In genomic region chr10:59085641-59086502, GRCh38 we compare ENCODE assay signal across 25 cellular contexts.
"Had no signal": no experiment of that assay in that cellular context is flagged by ENCODE, and none has a peak within 500 bp of the region (broad histone marks: within the 10 kb centered on the region; RNA-seq: fewer than 3 reads in every experiment).

No MANE protein-coding gene starts in this region.

- H3K9me3 Mint-ChIP-seq: brain; T-helper 1 cell treated with Interleukin-12 subunit alpha and Interleukin-12 subunit beta and Interleukin-4 antibody, amounts not matched to agents 30 μg/mL and 1 μg/mL, for 36 hours had no signal

- H3K36me3 Mint-ChIP-seq: activated naive CD8-positive, alpha-beta T cell treated with anti-CD3 and anti-CD28 coated beads, Interleukin-2, amount 10 ng/mL, durations not matched to agents 7 days and 5 days; brain had no signal

- H3K27me3 ChIP-seq: MG63, Peyer's patch, SJCRH30 had no signal

- H3K36me3 ChIP-seq: MG63, Peyer's patch, SJCRH30 had no signal

- H3K27ac ChIP-seq: Peyer's patch, RWPE1, SJCRH30 had no signal

- H3K4me1 ChIP-seq: Peyer's patch had no signal

- H3K4me1 Mint-ChIP-seq: activated naive CD8-positive, alpha-beta T cell treated with anti-CD3 and anti-CD28 coated beads, Interleukin-2, amount 10 ng/mL, durations not matched to agents 7 days and 5 days; central memory CD8-positive, alpha-beta T cell had no signal

- H3K27ac Mint-ChIP-seq: activated CD8-positive, alpha-beta T cell treated with anti-CD3 and anti-CD28 coated beads, Interleukin-2, amount 10 ng/mL, durations not matched to agents 7 days and 5 days; activated naive CD8-positive, alpha-beta T cell treated with anti-CD3 and anti-CD28 coated beads, Interleukin-2, amount 10 ng/mL, durations not matched to agents 7 days and 5 days; T-helper 1 cell treated with Interleukin-12 subunit alpha and Interleukin-12 subunit beta and Interleukin-4 antibody, amounts not matched to agents 30 μg/mL and 1 μg/mL, for 36 hours had no signal

- H3K4me3 ChIP-seq: MG63, Peyer's patch, SJCRH30 had no signal

- DNase-seq: activated CD4-positive, alpha-beta T cell treated with anti-CD3 and anti-CD28 coated beads for 48 hours; activated CD4-positive, alpha-beta T cell treated with anti-CD3 and anti-CD28 coated beads, Interleukin-2, amount 50 U/mL, for 4 hours; activated CD4-positive, CD25-positive, alpha-beta regulatory T cell treated with anti-CD3 and anti-CD28 coated beads, Interleukin-2, amount 50 U/mL, for 72 hours; activated CD8-positive, alpha-beta memory T cell treated with anti-CD3 and anti-CD28 coated beads, Interleukin-2, amount 50 U/mL, for 48 hours; activated CD8-positive, alpha-beta T cell treated with anti-CD3 and anti-CD28 coated beads, Interleukin-2, amount 10 ng/mL, durations not matched to agents 7 days and 5 days; activated naive CD4-positive, alpha-beta T cell treated with anti-CD3 and anti-CD28 coated beads, Interleukin-2, amount 50 U/mL, for 16 hours; activated naive CD8-positive, alpha-beta T cell treated with anti-CD3 and anti-CD28 coated beads, Interleukin-2, amount 10 ng/mL, durations not matched to agents 7 days and 5 days; activated T-cell treated with anti-CD3 and anti-CD28 coated beads, Interleukin-2, amount 50 U/mL, for 1 hour; aorta; MG63; MV-4-11; NCI-H1092 treated with DMSO at 0.1 percent for 48 hours; NCI-H1436; NCI-H1694 treated with DMSO at 0.1 percent for 48 hours; NCI-H2081; NCI-H510A treated with DMSO at 0.1 percent for 48 hours; NK-92 treated with Interleukin-12 subunit alpha and Interleukin-12 subunit beta, amount 100 ng/mL, for 24 hours; Peyer's patch; Right ventricle myocardium superior had no signal

- H3K9me3 ChIP-seq: MG63, Peyer's patch, SJCRH30 had no signal

- H3K27me3 Mint-ChIP-seq: activated naive CD8-positive, alpha-beta T cell treated with anti-CD3 and anti-CD28 coated beads, Interleukin-2, amount 10 ng/mL, durations not matched to agents 7 days and 5 days; brain; central memory CD8-positive, alpha-beta T cell had no signal

- ATAC-seq: activated CD8-positive, alpha-beta T cell treated with anti-CD3 and anti-CD28 coated beads, Interleukin-2, amount 10 ng/mL, durations not matched to agents 7 days and 5 days; SK-N-SH treated with all-trans-retinoic acid at 6 μM for 48 hours had no signal

- H3K4me3 Mint-ChIP-seq: activated CD8-positive, alpha-beta T cell treated with anti-CD3 and anti-CD28 coated beads, Interleukin-2, amount 10 ng/mL, durations not matched to agents 7 days and 5 days; activated naive CD8-positive, alpha-beta T cell treated with anti-CD3 and anti-CD28 coated beads, Interleukin-2, amount 10 ng/mL, durations not matched to agents 7 days and 5 days; brain; central memory CD8-positive, alpha-beta T cell; T-helper 1 cell treated with Interleukin-12 subunit alpha and Interleukin-12 subunit beta and Interleukin-4 antibody, amounts not matched to agents 30 μg/mL and 1 μg/mL, for 36 hours had no signal
